ENCODE assay signal across 12 cellular contexts in the genomic region with DNA sequence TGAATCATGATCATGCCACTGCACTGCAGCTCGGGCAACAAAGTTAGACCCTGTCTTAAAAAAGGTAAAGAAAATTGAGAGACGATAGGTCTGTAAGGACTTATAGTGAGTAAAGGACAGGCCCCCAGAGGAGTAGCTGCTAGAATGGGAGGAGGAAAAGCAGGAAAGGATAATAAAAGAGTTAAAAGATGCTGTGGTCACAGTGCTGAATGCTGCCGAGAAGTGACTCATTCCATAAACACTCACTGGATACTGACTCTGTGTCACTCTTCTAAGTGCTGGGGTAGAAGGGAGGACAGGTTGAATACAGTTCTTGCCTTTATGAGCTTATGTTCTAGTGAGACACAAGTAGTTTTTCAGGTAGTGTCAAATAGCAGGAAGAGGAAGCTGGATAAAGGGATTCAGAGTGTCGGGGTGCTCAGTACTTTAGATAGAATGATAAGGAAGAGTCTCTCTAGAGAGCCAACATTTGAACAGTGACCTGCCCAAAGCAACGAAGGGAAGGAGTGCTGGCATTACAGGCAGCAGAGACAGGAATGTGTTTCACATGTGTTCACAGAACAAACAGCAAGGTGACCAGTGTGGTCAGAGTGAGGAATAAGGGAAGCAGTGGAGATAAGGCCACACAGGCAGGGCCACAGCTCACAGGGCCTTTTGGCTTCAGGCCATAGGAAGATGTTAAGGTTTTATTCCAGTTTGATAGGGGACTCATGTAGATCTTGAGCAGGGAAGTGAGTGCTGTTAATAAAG.
DNase-seq lines count a peak whose midpoint lies in the region; ATAC-seq and TF ChIP-seq lines count a peak whose summit lies in the region.
"Had no signal": no experiment of that assay in that cellular context is flagged by ENCODE, and none has a peak within 500 bp of the region (broad histone marks: within the 10 kb centered on the region; RNA-seq: fewer than 3 reads in every experiment).

No MANE protein-coding gene starts in this region.

- H3K27ac ChIP-seq in mammary epithelial cell (ENCODE audit: insufficient read depth, low read depth, low read length) (no peak overlapping the region), WERI-Rb-1 (peak overlapping the region; percentile 6; the same call in 1 of the 2 replicates), dorsolateral prefrontal cortex (no peak overlapping the region)
- no peak overlapping the region for H3K27ac ChIP-seq in effector memory CD4-positive, alpha-beta T cell (ENCODE audit: insufficient read depth, low read length, poor library complexity, severe bottlenecking)
- H3K27ac ChIP-seq: coronary artery, heart left ventricle had no signal

- H3K79me2 ChIP-seq in mammary epithelial cell (ENCODE audit: insufficient read depth, low read length), result no peaks in the 10 kb centered on the region

- H3K4me1 Mint-ChIP-seq in MCF 10A (ENCODE audit: insufficient read depth, unreplicated experiment), result no peaks in the 10 kb centered on the region

- H3K36me3 ChIP-seq in mammary epithelial cell (ENCODE audit: insufficient read depth, low read length), result no peaks in the 10 kb centered on the region
- no peaks in the 10 kb centered on the region for H3K36me3 ChIP-seq in WERI-Rb-1
- no peaks in the 10 kb centered on the region for H3K36me3 ChIP-seq in effector memory CD4-positive, alpha-beta T cell (ENCODE audit: control insufficient read depth, insufficient read depth, low read length)
- H3K36me3 ChIP-seq: heart left ventricle had no signal

- H4K20me1 ChIP-seq in mammary epithelial cell (ENCODE audit: insufficient read depth, low read length), result no peaks in the 10 kb centered on the region

- 26% methylated on average over 5 of the region's 5 CpGs for WGBS in mammary epithelial cell (ENCODE audit: low coverage, missing lambda C conversion rate)

- in situ Hi-C loops in mammary epithelial cell (cut with MboI; ENCODE audit: low sequenced_read_pairs in 2 of 2), result loop anchor here in 1 of 2 donors (10.0 to 25.0 kb wide), 2 partner anchors 352 to 740 kb away; no protein-coding TSS in a partner anchor

- intact Hi-C loops in mammary epithelial cell (cut with micrococcal nuclease) (loop anchor here (5.0 to 10.0 kb wide), 4 partner anchors 492 to 905 kb away; no protein-coding TSS in a partner anchor), MCF 10A (cut with micrococcal nuclease) (loop anchor here (5.0 kb wide), 1 partner anchor 905 kb away; no protein-coding TSS in a partner anchor), dorsolateral prefrontal cortex (cut with DNase I) (loop anchor here (5.0 to 10.0 kb wide), 3 partner anchors 272 to 735 kb away; no protein-coding TSS in a partner anchor)

- H3K27ac Mint-ChIP-seq in MCF 10A (ENCODE audit: low read depth, unreplicated experiment), result no peak overlapping the region

- DNase-seq in mammary epithelial cell, result peak; percentile 24
- DNase-seq in MCF 10A (ENCODE audit: unreplicated experiment), result no peak
- DNase-seq in WERI-Rb-1, result no peak
- DNase-seq in kidney tubule cell (ENCODE audit: low spot score), result peak; percentile 95
- no peak for DNase-seq in effector memory CD4-positive, alpha-beta T cell
- DNase-seq in dorsolateral prefrontal cortex, result no peak
- no peak for DNase-seq in GM10266 (ENCODE audit: extremely low spot score)
- DNase-seq: heart left ventricle; NCI-H1105; stimulated activated naive CD4-positive, alpha-beta T cell had no signal

- no peak for TF ChIP-seq CTCF in mammary epithelial cell (conservative IDR thresholded peaks at IDR 0.05 in 1 of 2, IDR thresholded peaks at IDR 0.05 in 1 of 2; ENCODE audit: extremely low read depth in 1 of 2, insufficient read depth in 1 of 2, low read depth in 1 of 2, low read length in 2 of 2)
- no peak for TF ChIP-seq CTCF in MCF 10A (IDR thresholded peaks at IDR 0.05; ENCODE audit: unreplicated experiment)
- no peak for TF ChIP-seq CTCF in WERI-Rb-1 (IDR thresholded peaks at IDR 0.05; ENCODE audit: low read depth, low read length)
- no peak for TF ChIP-seq CTCF in dorsolateral prefrontal cortex (IDR thresholded peaks at IDR 0.05 in 54 of 56, conservative IDR thresholded peaks at IDR 0.05 in 2 of 56; ENCODE audit: low read depth in 1 of 56, partially characterized antibody in 56 of 56)
- TF ChIP-seq CTCF in GM10266 (IDR thresholded peaks at IDR 0.05; ENCODE audit: control insufficient read depth, insufficient read depth, low read depth, missing control alignments), result no peak

- H2AFZ ChIP-seq in mammary epithelial cell (ENCODE audit: low read depth, low read length), result no peak overlapping the region

- no peak overlapping the region for H3K4me2 ChIP-seq in mammary epithelial cell (ENCODE audit: insufficient read depth, low read depth, low read length)

- H3K4me3 Mint-ChIP-seq in MCF 10A (ENCODE audit: unreplicated experiment), result no peak overlapping the region

- H3K4me1 ChIP-seq in mammary epithelial cell (ENCODE audit: insufficient read depth, low read length), result no peaks in the 10 kb centered on the region
- H3K4me1 ChIP-seq in effector memory CD4-positive, alpha-beta T cell (ENCODE audit: control insufficient read depth, insufficient read depth, low read length, poor library complexity, severe bottlenecking), result no peaks in the 10 kb centered on the region
- H3K4me1 ChIP-seq: heart left ventricle had no signal

- CTCF ChIA-PET in mammary epithelial cell (lab: Charles Lee; ENCODE audit: low non-redundant PET), result interaction anchor here (0.6 kb wide), 2 partner anchors 351 to 662 kb away, joined by 3 to 4 read pairs; no protein-coding TSS in a partner anchor
- CTCF ChIA-PET in MCF 10A (lab: Yijun Ruan, JAX), result interaction anchor here (0.8 to 1.3 kb wide), 4 partner anchors 13 to 353 kb away, joined by 3 read pairs; no protein-coding TSS in a partner anchor

- H3K9me3 ChIP-seq in mammary epithelial cell (replicated peaks; ENCODE audit: insufficient read depth, low read length) (no peaks in the 10 kb centered on the region), WERI-Rb-1 (ENCODE audit: severe bottlenecking) (no peaks in the 10 kb centered on the region)
- H3K9me3 ChIP-seq in effector memory CD4-positive, alpha-beta T cell (ENCODE audit: control insufficient read depth, low read length), result no peaks in the 10 kb centered on the region
- H3K9me3 ChIP-seq: heart left ventricle had no signal

- no peak overlapping the region for H3K4me3 ChIP-seq in mammary epithelial cell (replicated peaks in 1 of 3; ENCODE audit: insufficient read depth in 1 of 3, low read depth in 2 of 3, low read length in 3 of 3)
- no peak overlapping the region for H3K4me3 ChIP-seq in WERI-Rb-1 (ENCODE audit: low read depth, low read length)
- H3K4me3 ChIP-seq in effector memory CD4-positive, alpha-beta T cell (ENCODE audit: insufficient read depth, low read depth, low read length, poor library complexity, severe bottlenecking), result no peak overlapping the region
- no peak overlapping the region for H3K4me3 ChIP-seq in dorsolateral prefrontal cortex
- H3K4me3 ChIP-seq: coronary artery, heart left ventricle had no signal

- no peak for ATAC-seq in HG03135 (IDR thresholded peaks at IDR 0.05; ENCODE audit: unreplicated experiment)
- ATAC-seq: heart left ventricle had no signal

- POLR2A ChIA-PET in MCF 10A (lab: Yijun Ruan, JAX), result no interaction called here

- dilution Hi-C loops in mammary epithelial cell (cut with HindIII; ENCODE audit: low sequenced_read_pairs), result no loop called here

- peaks cover 27% of the 10 kb centered on the region for H3K9me3 Mint-ChIP-seq in MCF 10A (ENCODE audit: unreplicated experiment)

- H3K9ac ChIP-seq in mammary epithelial cell (ENCODE audit: insufficient read depth, low read length), result no peak overlapping the region

- no peaks in the 10 kb centered on the region for H3K36me3 Mint-ChIP-seq in MCF 10A (ENCODE audit: insufficient read depth, unreplicated experiment)

- BruUV-seq in mammary epithelial cell (replicated peaks; lab: Mats Ljungman, UMichigan) (no TSS peak), MCF 10A (replicated peaks; lab: Mats Ljungman, UMichigan) (no TSS peak)

- H3K27me3 ChIP-seq in mammary epithelial cell (ENCODE audit: insufficient read depth, low read length) (no peaks in the 10 kb centered on the region), WERI-Rb-1 (ENCODE audit: insufficient read depth, low read depth, severe bottlenecking) (no peaks in the 10 kb centered on the region), dorsolateral prefrontal cortex (peaks cover 0 to 3% (median 0%) of the 10 kb centered on the region in 45 donors)
- H3K27me3 ChIP-seq in effector memory CD4-positive, alpha-beta T cell (replicated peaks; ENCODE audit: control insufficient read depth, insufficient read depth, low read length, poor library complexity, severe bottlenecking), result no peaks in the 10 kb centered on the region

- no peaks in the 10 kb centered on the region for H3K27me3 Mint-ChIP-seq in MCF 10A (ENCODE audit: insufficient read depth, unreplicated experiment)

Comparison
In these comparisons a context has a peak if more than half of its experiments do, and no peak if none do; other contexts are left out.
1. DNase-seq: peak in mammary epithelial cell (single experiment) and kidney tubule cell (single experiment); none in MCF 10A (single experiment), WERI-Rb-1 (single experiment), effector memory CD4-positive, alpha-beta T cell (0 of 3), dorsolateral prefrontal cortex (0 of 10) and GM10266 (single experiment).